Comparison of ENCODE assay signal across 24 cellular contexts in the genomic region with DNA sequence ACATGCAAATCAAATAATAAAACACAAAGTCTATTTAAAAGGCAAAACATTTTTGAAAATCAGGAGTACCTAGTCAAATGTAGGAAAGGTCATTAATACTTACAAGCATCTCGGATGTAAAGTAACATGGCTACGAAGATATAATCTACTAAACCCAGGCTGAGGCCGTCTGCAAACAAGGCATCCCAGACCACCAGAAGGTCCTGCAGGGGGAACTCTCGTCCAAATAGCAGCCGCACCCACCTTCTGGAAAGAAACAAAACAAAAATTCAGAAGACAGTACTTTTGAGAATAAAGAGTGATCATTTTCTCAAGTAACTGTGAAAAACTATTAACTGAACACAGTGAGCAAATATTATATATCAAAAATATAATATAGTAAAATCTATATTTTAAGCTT.
"Had no signal": no experiment of that assay in that cellular context is flagged by ENCODE, and none has a peak within 500 bp of the region (broad histone marks: within the 10 kb centered on the region; RNA-seq: fewer than 3 reads in every experiment).

No MANE protein-coding gene starts in this region.

- H3K27ac ChIP-seq: SK-N-MC, VCaP had no signal

- H3K27ac Mint-ChIP-seq: activated CD4-positive, alpha-beta memory T cell treated with anti-CD3 and anti-CD28 coated beads, Interleukin-2, amount 10 ng/mL, durations not matched to agents 7 days and 5 days; activated CD4-positive, alpha-beta T cell treated with anti-CD3 and anti-CD28 coated beads for 36 hours; activated naive CD4-positive, alpha-beta T cell treated with anti-CD3 and anti-CD28 coated beads for 36 hours; activated naive CD8-positive, alpha-beta T cell; activated T-helper 17 cell treated with anti-CD3 and anti-CD28 coated beads, Interleukin-2, amount 50 U/mL, for 72 hours; brain had no signal

- H3K9me3 Mint-ChIP-seq: activated CD4-positive, alpha-beta memory T cell treated with anti-CD3 and anti-CD28 coated beads, Interleukin-2, amount 10 ng/mL, durations not matched to agents 7 days and 5 days; activated naive CD4-positive, alpha-beta T cell treated with anti-CD3 and anti-CD28 coated beads for 36 hours; activated T-helper 17 cell treated with anti-CD3 and anti-CD28 coated beads, Interleukin-2, amount 50 U/mL, for 72 hours; brain; central memory CD8-positive, alpha-beta T cell had no signal

- H3K36me3 Mint-ChIP-seq: brain had no signal

- H3K4me3 ChIP-seq: SK-N-MC had no signal

- H3K27me3 Mint-ChIP-seq: activated CD4-positive, alpha-beta memory T cell treated with anti-CD3 and anti-CD28 coated beads, Interleukin-2, amount 10 ng/mL, durations not matched to agents 7 days and 5 days; activated CD4-positive, alpha-beta T cell treated with anti-CD3 and anti-CD28 coated beads for 36 hours; activated naive CD8-positive, alpha-beta T cell; activated T-helper 17 cell treated with anti-CD3 and anti-CD28 coated beads, Interleukin-2, amount 50 U/mL, for 72 hours; brain; central memory CD8-positive, alpha-beta T cell had no signal

- H3K4me1 Mint-ChIP-seq: activated CD4-positive, alpha-beta memory T cell treated with anti-CD3 and anti-CD28 coated beads, Interleukin-2, amount 10 ng/mL, durations not matched to agents 7 days and 5 days; activated CD4-positive, alpha-beta T cell treated with anti-CD3 and anti-CD28 coated beads for 36 hours; central memory CD8-positive, alpha-beta T cell had no signal

- ATAC-seq: activated CD4-positive, alpha-beta T cell treated with anti-CD3 and anti-CD28 coated beads for 36 hours; activated T-helper 17 cell treated with anti-CD3 and anti-CD28 coated beads, Interleukin-2, amount 50 U/mL, for 72 hours; Right ventricle myocardium inferior had no signal

- DNase-seq: activated CD4-positive, alpha-beta memory T cell treated with anti-CD3 and anti-CD28 coated beads, Interleukin-2, amount 10 ng/mL, durations not matched to agents 7 days and 5 days; activated CD4-positive, alpha-beta T cell treated with anti-CD3 and anti-CD28 coated beads for 36 hours; activated CD4-positive, alpha-beta T cell treated with anti-CD3 and anti-CD28 coated beads, Interleukin-2, amount 50 U/mL, for 1 hour; activated gamma-delta T cell; activated naive CD4-positive, alpha-beta T cell treated with anti-CD3 and anti-CD28 coated beads for 36 hours; activated T-cell treated with anti-CD3 and anti-CD28 coated beads for 4 hours; activated T-cell treated with anti-CD3 and anti-CD28 coated beads, Interleukin-2, amount 50 U/mL, for 48 hours; amygdala; Karpas-422; NCI-H1930; NCI-H2171; NCI-H2227 treated with DMSO at 0.1 percent for 48 hours; NCI-H446 treated with DMSO at 0.1 percent for 48 hours; NCI-H524 treated with DMSO at 0.1 percent for 48 hours; NCI-H82; RPMI8226; T-helper 1 cell had no signal

- H3K4me3 Mint-ChIP-seq: activated CD4-positive, alpha-beta memory T cell treated with anti-CD3 and anti-CD28 coated beads, Interleukin-2, amount 10 ng/mL, durations not matched to agents 7 days and 5 days; activated CD4-positive, alpha-beta T cell treated with anti-CD3 and anti-CD28 coated beads for 36 hours; activated naive CD4-positive, alpha-beta T cell treated with anti-CD3 and anti-CD28 coated beads for 36 hours; activated naive CD8-positive, alpha-beta T cell; activated T-helper 17 cell treated with anti-CD3 and anti-CD28 coated beads, Interleukin-2, amount 50 U/mL, for 72 hours; brain; central memory CD8-positive, alpha-beta T cell had no signal
